Comparison of ENCODE assay signal across 13 cellular contexts in genomic region chr4:82491251-82491960, GRCh38.
DNase-seq lines count a peak whose midpoint lies in the region; ATAC-seq and TF ChIP-seq lines count a peak whose summit lies in the region.
"Had no signal": no experiment of that assay in that cellular context is flagged by ENCODE, and none has a peak within 500 bp of the region (broad histone marks: within the 10 kb centered on the region; RNA-seq: fewer than 3 reads in every experiment).

No MANE protein-coding gene starts in this region.

- no peak overlapping the region for H3K4me3 ChIP-seq in HEK293 (ENCODE audit: low read depth, low read length)
- H3K4me3 ChIP-seq: adrenal gland had no signal

- no peaks in the 10 kb centered on the region for H3K9me3 Mint-ChIP-seq in T-cell
- H3K9me3 Mint-ChIP-seq: activated B cell treated with CpG ODN at 0.5 μM for 24 hours; nephron; T-helper 1 cell treated with Interleukin-12 subunit alpha and Interleukin-12 subunit beta and Interleukin-4 antibody, amounts not matched to agents 30 μg/mL and 1 μg/mL, for 36 hours had no signal

- CTCF ChIA-PET in HEK293 (lab: Yijun Ruan, JAX) (interaction anchor here (0.6 to 0.7 kb wide), 3 partner anchors 10 to 1120 kb away, joined by 3 to 4 read pairs (median 3); no protein-coding TSS in a partner anchor), T-cell (lab: Charles Lee) (interaction anchor here in 1 of 2 donors (0.7 kb wide), 1 partner anchor 27 kb away, joined by 3 read pairs; no protein-coding TSS in a partner anchor)

- H3K4me1 ChIP-seq in HEK293 (ENCODE audit: control insufficient read depth, insufficient read depth, low read length) = no peaks in the 10 kb centered on the region
- H3K4me1 ChIP-seq: adrenal gland had no signal

- no peak overlapping the region for H3K27ac Mint-ChIP-seq in T-cell
- H3K27ac Mint-ChIP-seq: activated B cell treated with CpG ODN at 0.5 μM for 24 hours; T-helper 1 cell treated with Interleukin-12 subunit alpha and Interleukin-12 subunit beta and Interleukin-4 antibody, amounts not matched to agents 30 μg/mL and 1 μg/mL, for 36 hours had no signal

- H3K36me3 ChIP-seq in HEK293 (ENCODE audit: control insufficient read depth in 2 of 2, insufficient read depth in 1 of 2, low read length in 2 of 2) = no peaks in the 10 kb centered on the region
- H3K36me3 ChIP-seq: adrenal gland had no signal

- DNase-seq in DMS 273 (lab: John Stamatoyannopoulos, UW; ENCODE audit: unreplicated experiment) (peak; percentile 78), NCI-H2196 (lab: John Stamatoyannopoulos, UW; ENCODE audit: unreplicated experiment) (peak; percentile 66), fibroblast of gingiva (ENCODE audit: low read depth) (peak; percentile 30), C1 segment of cervical spinal cord (lab: John Stamatoyannopoulos, UW) (no peak), AG08395 (ENCODE audit: low spot score) (no peak), T-cell (no peak)
- DNase-seq: activated B cell treated with CpG ODN at 0.5 μM for 24 hours; adrenal gland; NK-92 treated with Interleukin-12 subunit alpha and Interleukin-12 subunit beta, amount 100 ng/mL, for 24 hours; retina had no signal

- peaks cover 4% of the 10 kb centered on the region for H3K36me3 Mint-ChIP-seq in T-cell

- no peak overlapping the region for H3K4me3 Mint-ChIP-seq in T-cell
- H3K4me3 Mint-ChIP-seq: activated B cell treated with CpG ODN at 0.5 μM for 24 hours; nephron; T-helper 1 cell treated with Interleukin-12 subunit alpha and Interleukin-12 subunit beta and Interleukin-4 antibody, amounts not matched to agents 30 μg/mL and 1 μg/mL, for 36 hours had no signal

- no peak for ATAC-seq in T-cell (replicated peaks in 1 of 4)

- POLR2A ChIA-PET in HEK293 (lab: Yijun Ruan, JAX) = no interaction called here
- POLR2A ChIA-PET in T-cell (lab: Charles Lee) = interaction anchor here in 1 of 2 donors (0.7 kb wide), 1 partner anchor 44 kb away, joined by 5 read pairs; no protein-coding TSS in a partner anchor

- H3K27ac ChIP-seq in HEK293 (ENCODE audit: extremely low read depth, low read depth, low read length) = no peak overlapping the region
- H3K27ac ChIP-seq: adrenal gland had no signal

- TF ChIP-seq CTCF in HEK293 (tag by site-specific recombination; IDR thresholded peaks at IDR 0.05) = no peak

- H3K9me3 ChIP-seq in HEK293 (ENCODE audit: control insufficient read depth, insufficient read depth, low read depth, low read length) = no peaks in the 10 kb centered on the region
- H3K9me3 ChIP-seq: adrenal gland had no signal

- no peaks in the 10 kb centered on the region for H3K27me3 Mint-ChIP-seq in T-cell
- H3K27me3 Mint-ChIP-seq: activated B cell treated with CpG ODN at 0.5 μM for 24 hours had no signal

- no peaks in the 10 kb centered on the region for H3K4me1 Mint-ChIP-seq in T-cell
- H3K4me1 Mint-ChIP-seq: activated B cell treated with CpG ODN at 0.5 μM for 24 hours had no signal

TF ChIP-seq in HEK293, 187 proteins besides CTCF, POLR2A, EP300 and RAD21 (continues in another document):
- TF ChIP-seq ZNF555 (tag by site-specific recombination; conservative IDR thresholded peaks at IDR 0.05) (no peak), PRDM10 (tag by site-specific recombination; IDR thresholded peaks at IDR 0.05) (peak; percentile 83), ZEB2 (tag by site-specific recombination; IDR thresholded peaks at IDR 0.05) (peak; percentile 38; the same call in 1 of the 2 replicates), OSR2 (tag by site-specific recombination; IDR thresholded peaks at IDR 0.05) (peak; percentile 84), ZNF449 (tag by site-specific recombination; IDR thresholded peaks at IDR 0.05) (peak; percentile 12; the same call in 1 of the 2 replicates), ZNF335 (tag by site-specific recombination; conservative IDR thresholded peaks at IDR 0.05) (peak; percentile 47), ZNF366 (tag by site-specific recombination; conservative IDR thresholded peaks at IDR 0.05) (peak; percentile 50; the same call in 1 of the 2 replicates), ZNF2 (tag by site-specific recombination; IDR thresholded peaks at IDR 0.05) (0 out of 2 replicates have a peak, but pooled peaks have one; percentile 34), ZNF660 (tag by site-specific recombination; IDR thresholded peaks at IDR 0.05) (no peak), MZF1 (tag by site-specific recombination; IDR thresholded peaks at IDR 0.05; ENCODE audit: borderline replicate concordance) (no peak), ZNF324 (tag by site-specific recombination; IDR thresholded peaks at IDR 0.05) (0 out of 2 replicates have a peak, but pooled peaks have one; percentile 40), ZNF362 (tag by site-specific recombination; IDR thresholded peaks at IDR 0.05) (0 out of 2 replicates have a peak, but pooled peaks have one; percentile 25), ZBTB21 (tag by site-specific recombination; IDR thresholded peaks at IDR 0.05) (0 out of 2 replicates have a peak, but pooled peaks have one; percentile 14), PRDM4 (tag by site-specific recombination; IDR thresholded peaks at IDR 0.05) (0 out of 2 replicates have a peak, but pooled peaks have one; percentile 10), ZNF214 (tag by site-specific recombination; IDR thresholded peaks at IDR 0.05; ENCODE audit: borderline replicate concordance) (no peak), ZNF843 (tag by site-specific recombination; IDR thresholded peaks at IDR 0.05) (peak; percentile 66)

Comparison
In these comparisons a context has a peak if more than half of its experiments do, and no peak if none do; other contexts are left out.
1. DNase-seq: peak in DMS 273 (single experiment), NCI-H2196 (single experiment) and fibroblast of gingiva (single experiment); none in C1 segment of cervical spinal cord (0 of 14), AG08395 (single experiment) and T-cell (0 of 34).